1 cellular context compared by ENCODE assay signal in genomic region chr4:168900080-168900479, GRCh38.
TF ChIP-seq lines count a peak whose summit lies in the region.

No MANE protein-coding gene starts in this region.

TF ChIP-seq in HepG2, 621 proteins besides CTCF, POLR2A, EP300 and RAD21:
- peak; percentile 84 for TF ChIP-seq CEBPB (IDR thresholded peaks at IDR 0.05; ENCODE audit: borderline replicate concordance, low read depth, low read length)
- TF ChIP-seq CEBPG (CRISPR knock-in tag; IDR thresholded peaks at IDR 0.05) = no peak
- no peak for TF ChIP-seq ZNF10 (CRISPR knock-in tag; IDR thresholded peaks at IDR 0.05; ENCODE audit: borderline replicate concordance, low read depth)
